20 cellular contexts compared by ENCODE assay signal in the genomic region with DNA sequence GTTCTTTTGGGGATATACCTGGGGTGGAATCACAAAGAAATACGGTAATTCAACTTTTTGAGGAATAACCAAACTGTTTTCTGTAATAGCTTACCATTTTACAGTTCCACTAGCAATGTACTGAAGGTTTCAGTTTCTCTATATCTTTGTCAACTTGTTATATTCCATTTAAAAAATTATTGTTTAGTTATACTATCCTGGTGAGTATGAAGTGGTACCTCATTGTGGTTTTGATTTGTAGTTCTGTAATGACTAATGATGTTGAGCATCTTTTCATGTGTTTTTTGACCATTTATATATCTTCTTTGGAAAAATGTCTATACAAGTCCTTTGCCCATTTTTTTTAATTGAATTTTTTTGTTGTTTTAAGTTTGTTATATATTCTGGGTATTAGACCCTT.
DNase-seq lines count a peak whose midpoint lies in the region; ATAC-seq and FAIRE-seq lines count a peak whose summit lies in the region.
"Had no signal": no experiment of that assay in that cellular context is flagged by ENCODE, and none has a peak within 500 bp of the region (broad histone marks: within the 10 kb centered on the region; RNA-seq: fewer than 3 reads in every experiment).

No MANE protein-coding gene starts in this region.

- DNase-seq in ELR (ENCODE audit: low read depth) (peak; percentile 39), urothelium cell line (ENCODE audit: low spot score) (no peak), NCI-H524 treated with DMSO at 0.1 percent for 48 hours (lab: John Stamatoyannopoulos, UW) (no peak)
- DNase-seq: activated CD4-positive, CD25-positive, alpha-beta regulatory T cell; activated naive CD4-positive, alpha-beta T cell treated with Interleukin-2 at 50 U/mL for 16 hours; CD4-positive, alpha-beta memory T cell; cerebellar nuclear complex; DMS153; hippocampal formation; MG63; NCI-H1436 treated with DMSO at 0.1 percent for 48 hours; NCI-H510A; SK-N-SH; T-helper 9 cell; testis had no signal

- FAIRE-seq in A204.1 (lab: Jason Lieb, UNC) (peak; percentile 77), TTC549 (lab: Jason Lieb, UNC) (peak; percentile 34), endometrium (lab: Jason Lieb, UNC) (peak; percentile 68), urothelium cell line (lab: Jason Lieb, UNC) (no peak)

- no peak for ATAC-seq in GM21381 (IDR thresholded peaks at IDR 0.05; ENCODE audit: unreplicated experiment)
- ATAC-seq: HCT116 had no signal
